ENCODE assay signal across 8 cellular contexts in the genomic region with DNA sequence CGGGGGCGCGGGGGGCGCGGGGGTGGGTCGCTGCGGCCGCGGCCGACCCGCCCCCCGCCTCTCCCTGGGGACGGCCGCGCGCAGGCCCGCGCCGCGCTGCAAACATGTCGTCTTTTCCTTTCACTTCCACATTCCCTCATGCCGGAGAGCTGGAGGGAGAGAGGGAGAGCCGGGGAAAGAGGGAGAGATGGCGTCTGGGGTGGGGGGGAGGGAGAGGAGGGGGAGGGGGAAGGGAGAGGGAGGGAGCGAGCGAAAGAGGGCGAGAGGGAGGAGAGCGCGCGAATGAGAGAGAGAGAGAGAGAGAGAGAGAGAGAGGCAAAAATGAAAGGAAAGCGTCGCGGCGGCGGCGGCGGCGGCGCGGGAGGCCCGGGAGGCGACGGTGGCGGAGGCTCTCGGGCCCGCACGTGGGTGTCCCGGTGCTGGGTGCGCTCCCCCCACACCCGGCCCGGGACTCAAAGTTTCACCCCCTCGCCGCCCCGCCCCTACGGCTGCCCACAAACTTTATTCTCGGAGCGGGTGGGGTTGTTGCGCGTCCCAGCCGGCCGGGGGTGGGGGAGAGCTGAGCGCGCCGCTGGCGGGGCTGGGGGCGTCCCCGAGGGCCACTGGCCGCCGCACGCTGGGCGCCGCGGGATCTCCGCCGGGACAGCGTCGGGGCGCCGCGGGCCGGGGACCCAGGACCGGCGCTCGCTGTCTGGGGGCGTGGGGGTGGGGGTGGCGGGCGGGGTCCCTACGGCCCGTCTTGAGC. TPM values are rescaled to one million over a fixed set of nuclear protein-coding genes. Genes with fewer than 3 reads are reported as not detected.
A peak's percentile ranks its signal among the peaks of the same experiment; 100 is the strongest.
DNase-seq lines count a peak whose midpoint lies in the region; ATAC-seq and TF ChIP-seq lines count a peak whose summit lies in the region.

No MANE protein-coding gene starts in this region.

- POLR2A ChIA-PET in activated naive CD8-positive, alpha-beta T cell treated with anti-CD3 and anti-CD28 coated beads, Interleukin-2, amount 10 ng/mL, durations not matched to agents 7 days and 5 days (lab: Charles Lee): interaction anchor here (0.9 to 3.2 kb wide), 8 partner anchors 9 to 108 kb away, joined by 3 to 15 read pairs (median 5); a partner anchor contains a TSS

- H3K4me1 Mint-ChIP-seq in activated naive CD8-positive, alpha-beta T cell treated with anti-CD3 and anti-CD28 coated beads, Interleukin-2, amount 10 ng/mL, durations not matched to agents 7 days and 5 days: peaks cover 33% of the 10 kb centered on the region

- no peaks in the 10 kb centered on the region for H3K9me3 ChIP-seq in cardiac muscle cell (ENCODE audit: low read depth)
- H3K9me3 ChIP-seq in aorta (ENCODE audit: control insufficient read depth, low read length): no peaks in the 10 kb centered on the region

- no peaks in the 10 kb centered on the region for H3K9me3 Mint-ChIP-seq in activated naive CD8-positive, alpha-beta T cell treated with anti-CD3 and anti-CD28 coated beads, Interleukin-2, amount 10 ng/mL, durations not matched to agents 7 days and 5 days

- ATAC-seq in HG03354 (IDR thresholded peaks at IDR 0.05; ENCODE audit: poor library complexity, severe bottlenecking, unreplicated experiment): peak; percentile 41
- ATAC-seq in SK-N-SH treated with all-trans-retinoic acid at 6 μM for 48 hours: peak; percentile 43
- peak; percentile 41 for ATAC-seq in activated naive CD8-positive, alpha-beta T cell treated with anti-CD3 and anti-CD28 coated beads, Interleukin-2, amount 10 ng/mL, durations not matched to agents 7 days and 5 days (ENCODE audit: low read depth)
- ATAC-seq in aorta (ENCODE audit: low FRiP score): peak; percentile 27

- 1% methylated on average over 16 to 89 of the region's 89 CpGs for WGBS in aorta, 2 donors

- H3K4me3 ChIP-seq in cardiac muscle cell (peak overlapping the region; percentile 73), aorta (ENCODE audit: low read length in 2 of 2) (peak overlapping the region; percentile 82 to 99)

- H3K27me3 ChIP-seq in cardiac muscle cell: no peaks in the 10 kb centered on the region
- H3K27me3 ChIP-seq in aorta (ENCODE audit: control insufficient read depth in 1 of 2, insufficient read depth in 2 of 2, low read length in 1 of 2): no peaks in the 10 kb centered on the region

- H3K27ac ChIP-seq in cardiac muscle cell (peak overlapping the region; percentile 51), aorta (ENCODE audit: low read depth in 1 of 2, low read length in 2 of 2) (peak overlapping the region in 1 of 2 donors; percentile 2)

- peaks cover 23% of the 10 kb centered on the region for H3K4me1 ChIP-seq in cardiac muscle cell (ENCODE audit: low read depth)
- no peaks in the 10 kb centered on the region for H3K4me1 ChIP-seq in aorta (ENCODE audit: control insufficient read depth in 1 of 2, insufficient read depth in 2 of 2, low read length in 2 of 2)

- H3K4me3 Mint-ChIP-seq in activated naive CD8-positive, alpha-beta T cell treated with anti-CD3 and anti-CD28 coated beads, Interleukin-2, amount 10 ng/mL, durations not matched to agents 7 days and 5 days: peak overlapping the region; percentile 87

- intact Hi-C loops in posterior vena cava (cut with DNase I) (loop anchor here (5.0 to 10.0 kb wide), 3 partner anchors 63 to 223 kb away; no protein-coding TSS in a partner anchor), aorta (cut with DNase I) (loop anchor here in 1 of 2 donors (5.0 kb wide), 1 partner anchor 110 kb away; a partner anchor contains a TSS)

- peaks cover 2% of the 10 kb centered on the region for H3K27me3 Mint-ChIP-seq in activated naive CD8-positive, alpha-beta T cell treated with anti-CD3 and anti-CD28 coated beads, Interleukin-2, amount 10 ng/mL, durations not matched to agents 7 days and 5 days

- TF ChIP-seq CTCF in cardiac muscle cell (IDR thresholded peaks at IDR 0.05; ENCODE audit: low read depth, low read length): no peak

- peak; percentile 24 for DNase-seq in DMS79 treated with DMSO at 0.1 percent for 48 hours (lab: John Stamatoyannopoulos, UW)
- DNase-seq in DMS79 (lab: John Stamatoyannopoulos, UW): no peak
- DNase-seq in activated naive CD8-positive, alpha-beta T cell treated with anti-CD3 and anti-CD28 coated beads, Interleukin-2, amount 10 ng/mL, durations not matched to agents 7 days and 5 days: peak; percentile 74
- peak; percentile 66 to 71 for DNase-seq in cardiac muscle cell (ENCODE audit: low read depth in 1 of 2, low spot score in 1 of 2)
- peak; percentile 89 for DNase-seq in posterior vena cava (ENCODE audit: low spot score)
- DNase-seq in aorta: peak; percentile 83 to 88

- H3K36me3 Mint-ChIP-seq in activated naive CD8-positive, alpha-beta T cell treated with anti-CD3 and anti-CD28 coated beads, Interleukin-2, amount 10 ng/mL, durations not matched to agents 7 days and 5 days: peaks cover 5% of the 10 kb centered on the region

- H3K27ac Mint-ChIP-seq in activated naive CD8-positive, alpha-beta T cell treated with anti-CD3 and anti-CD28 coated beads, Interleukin-2, amount 10 ng/mL, durations not matched to agents 7 days and 5 days: peak overlapping the region; percentile 90

- H3K36me3 ChIP-seq in cardiac muscle cell (no peaks in the 10 kb centered on the region), aorta (ENCODE audit: control insufficient read depth in 1 of 2, insufficient read depth in 2 of 2, low read length in 1 of 2) (no peaks in the 10 kb centered on the region)

TF ChIP-seq in SK-N-SH treated with all-trans-retinoic acid at 6 μM for 48 hours, 23 proteins besides CTCF, POLR2A, EP300 and RAD21:
- TF ChIP-seq ISL1 (CRISPR knock-in tag; IDR thresholded peaks at IDR 0.05) (no peak), PPARA (CRISPR knock-in tag; IDR thresholded peaks at IDR 0.05; ENCODE audit: borderline replicate concordance) (no peak), ZFP3 (CRISPR knock-in tag; IDR thresholded peaks at IDR 0.05) (no peak), ZNF70 (CRISPR knock-in tag; IDR thresholded peaks at IDR 0.05) (no peak), ARNTL (CRISPR knock-in tag; IDR thresholded peaks at IDR 0.05; ENCODE audit: borderline replicate concordance, low read depth) (no peak), ZFP30 (CRISPR knock-in tag; IDR thresholded peaks at IDR 0.05) (no peak), RARB (CRISPR knock-in tag; IDR thresholded peaks at IDR 0.05) (no peak), CSDC2 (CRISPR knock-in tag; IDR thresholded peaks at IDR 0.05) (no peak), GLIS3 (CRISPR knock-in tag; IDR thresholded peaks at IDR 0.05) (no peak), SNAI2 (CRISPR knock-in tag; IDR thresholded peaks at IDR 0.05) (no peak)

RNA-seq across cellular contexts. Expression of a gene that starts 0.7 kb away (rescaled TPM):
- total RNA-seq in activated naive CD8-positive, alpha-beta T cell treated with anti-CD3 and anti-CD28 coated beads, Interleukin-2, amount 10 ng/mL, durations not matched to agents 7 days and 5 days: 10 to 100 TPM; 15.4 to 16.7 TPM
- total RNA-seq in cardiac muscle cell: 20.2 and 22.2 TPM in 2 replicates
- 7.8 and 12.0 TPM in 2 replicates for polyA plus RNA-seq in cardiac muscle cell
- 10 to 100 TPM; 11.6 to 13.3 TPM for total RNA-seq in posterior vena cava
- total RNA-seq in aorta: 10 to 100 TPM; 12.0 to 17.9 TPM
- polyA plus RNA-seq in aorta: 1 to 10 TPM; 4.3 to 9.0 TPM
